In the genomic region with DNA sequence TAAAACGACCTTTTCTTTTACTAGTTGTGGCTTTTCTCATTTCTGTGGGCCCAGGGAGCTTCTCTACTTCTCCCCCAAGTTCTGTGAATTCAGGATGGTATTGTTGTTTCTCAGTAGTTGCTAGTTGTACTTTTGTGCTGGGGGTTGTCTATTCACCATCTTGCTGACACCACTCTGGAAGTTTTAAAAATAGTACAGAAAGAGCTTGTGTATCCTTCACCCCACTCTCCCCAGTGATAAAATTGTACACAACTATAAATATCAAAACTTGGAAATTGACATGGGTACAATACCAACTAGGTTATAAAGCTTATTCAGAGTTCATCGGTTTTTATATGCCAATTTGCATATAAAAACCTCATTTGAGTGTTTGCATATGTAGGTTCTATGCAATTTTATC, we compare ENCODE assay signal across 27 cellular contexts. TPM values are rescaled to one million over a fixed set of nuclear protein-coding genes. Genes with fewer than 3 reads are reported as not detected.
"Had no signal": no experiment of that assay in that cellular context is flagged by ENCODE, and none has a peak within 500 bp of the region (broad histone marks: within the 10 kb centered on the region; RNA-seq: fewer than 3 reads in every experiment).

No MANE protein-coding gene starts in this region.

- H3K4me3 ChIP-seq: ovary, psoas muscle, right lobe of liver, sigmoid colon, stomach, thoracic aorta, thyroid gland, tibial nerve, upper lobe of left lung, vagina had no signal

- H3K4me1 ChIP-seq: parathyroid adenoma, right lobe of liver, sigmoid colon, stomach, thyroid gland, tibial nerve, vagina had no signal

- H2AFZ ChIP-seq: parathyroid adenoma had no signal

- H3K27ac ChIP-seq: ovary, parathyroid adenoma, psoas muscle, right lobe of liver, sigmoid colon, stomach, thoracic aorta, thyroid gland, tibial nerve, upper lobe of left lung, vagina had no signal

- H3K27me3 Mint-ChIP-seq: stimulated activated naive CD8-positive, alpha-beta T cell treated with anti-CD3 and anti-CD28 coated beads, Interleukin-15, Interleukin-2, amounts not matched to agents 100 ng/mL and 50 ng/mL, for 24 hours had no signal

- H3K36me3 Mint-ChIP-seq: stimulated activated effector memory CD8-positive, alpha-beta T cell treated with anti-CD3 and anti-CD28 coated beads, Interleukin-12 subunit alpha, Interleukin-12 subunit beta, amount 100 ng/mL, for 72 hours; stimulated activated naive B cell treated with anti-CD40 and anti-IgM and Interleukin-4, amounts not matched to agents 10 μg/mL and 1 μg/mL and 100 μg/mL, for 72 hours had no signal

- H3K9me3 ChIP-seq: ovary, psoas muscle, right lobe of liver, sigmoid colon, stomach, thoracic aorta, thyroid gland, tibial nerve, upper lobe of left lung, vagina had no signal

- H3K36me3 ChIP-seq: ovary, right lobe of liver, sigmoid colon, stomach, thoracic aorta, thyroid gland, tibial nerve, upper lobe of left lung, vagina had no signal

- H3K9me3 Mint-ChIP-seq: natural killer cell treated with Interleukin-12 subunit alpha and Interleukin-12 subunit beta and Interleukin-15 and Interleukin-18, amount 100 ng/mL, for 72 hours; nephron progenitor cell; neural crest cell; stimulated activated naive B cell treated with anti-CD40 and anti-IgM and Interleukin-4, amounts not matched to agents 10 μg/mL and 1 μg/mL and 100 μg/mL, for 72 hours; stimulated activated naive CD8-positive, alpha-beta T cell treated with anti-CD3 and anti-CD28 coated beads, Interleukin-15, Interleukin-2, amounts not matched to agents 100 ng/mL and 50 ng/mL, for 24 hours had no signal

- H3K27ac Mint-ChIP-seq: naive thymus-derived CD8-positive, alpha-beta T cell; natural killer cell treated with Interleukin-12 subunit alpha and Interleukin-12 subunit beta and Interleukin-15 and Interleukin-18, amount 100 ng/mL, for 72 hours; nephron progenitor cell; progenitor cell of endocrine pancreas; stimulated activated effector memory CD8-positive, alpha-beta T cell treated with anti-CD3 and anti-CD28 coated beads, Interleukin-12 subunit alpha, Interleukin-12 subunit beta, amount 100 ng/mL, for 72 hours; stimulated activated naive B cell treated with anti-CD40 and anti-IgM and Interleukin-4, amounts not matched to agents 10 μg/mL and 1 μg/mL and 100 μg/mL, for 72 hours; stimulated activated naive CD8-positive, alpha-beta T cell treated with anti-CD3 and anti-CD28 coated beads, Interleukin-15, Interleukin-2, amounts not matched to agents 100 ng/mL and 50 ng/mL, for 24 hours had no signal

- H3K4me1 Mint-ChIP-seq: nephron progenitor cell; neural crest cell; stimulated activated naive B cell treated with anti-CD40 and anti-IgM and Interleukin-4, amounts not matched to agents 10 μg/mL and 1 μg/mL and 100 μg/mL, for 72 hours had no signal

- H3K79me2 ChIP-seq: parathyroid adenoma had no signal

- H3K4me3 Mint-ChIP-seq: naive thymus-derived CD8-positive, alpha-beta T cell; natural killer cell treated with Interleukin-12 subunit alpha and Interleukin-12 subunit beta and Interleukin-15 and Interleukin-18, amount 100 ng/mL, for 72 hours; nephron progenitor cell; neural crest cell; stimulated activated effector memory CD8-positive, alpha-beta T cell treated with anti-CD3 and anti-CD28 coated beads, Interleukin-12 subunit alpha, Interleukin-12 subunit beta, amount 100 ng/mL, for 72 hours; stimulated activated naive B cell treated with anti-CD40 and anti-IgM and Interleukin-4, amounts not matched to agents 10 μg/mL and 1 μg/mL and 100 μg/mL, for 72 hours; stimulated activated naive CD8-positive, alpha-beta T cell treated with anti-CD3 and anti-CD28 coated beads, Interleukin-15, Interleukin-2, amounts not matched to agents 100 ng/mL and 50 ng/mL, for 24 hours had no signal

- H3K27me3 ChIP-seq: ovary, right lobe of liver, sigmoid colon, stomach, thyroid gland, tibial nerve, upper lobe of left lung, vagina had no signal

- DNase-seq: naive thymus-derived CD8-positive, alpha-beta T cell; nephron progenitor cell; occipital lobe; ovary; posterior cingulate gyrus; psoas muscle; right lobe of liver; sigmoid colon; small intestine; stimulated activated CD4-positive, alpha-beta T cell treated with anti-CD3 and anti-CD28 coated beads, Interleukin-15, amount 100 ng/mL, for 24 hours; stimulated activated CD4-positive, alpha-beta T cell treated with anti-CD3 and anti-CD28 coated beads, Interleukin-2, amount 100 ng/mL, for 24 hours; stimulated activated CD4-positive, alpha-beta T cell treated with anti-CD3 and anti-CD28 coated beads, Interleukin-2, amount 100 ng/mL, for 48 hours; stimulated activated CD4-positive, alpha-beta T cell treated with anti-CD3 and anti-CD28 coated beads, Interleukin-4, amount 100 ng/mL, for 24 hours; stimulated activated naive B cell treated with anti-CD40 and anti-IgM and Interleukin-4, amounts not matched to agents 10 μg/mL and 1 μg/mL and 100 μg/mL, for 72 hours; stimulated activated naive CD4-positive, alpha-beta T cell treated with Interleukin-2 at 50 U/mL for 16 hours; stomach; thyroid gland; upper lobe of left lung had no signal

- ATAC-seq: naive thymus-derived CD8-positive, alpha-beta T cell; natural killer cell treated with Interleukin-12 subunit alpha and Interleukin-12 subunit beta and Interleukin-15 and Interleukin-18, amount 100 ng/mL, for 72 hours; psoas muscle; right lobe of liver; stimulated activated effector memory CD8-positive, alpha-beta T cell treated with anti-CD3 and anti-CD28 coated beads, Interleukin-12 subunit alpha, Interleukin-12 subunit beta, amount 100 ng/mL, for 72 hours; stimulated activated naive B cell treated with anti-CD40 and anti-IgM and Interleukin-4, amounts not matched to agents 10 μg/mL and 1 μg/mL and 100 μg/mL, for 72 hours had no signal

- H3K9ac ChIP-seq: parathyroid adenoma had no signal

RNA-seq across cellular contexts. Expression of a gene that starts 45.3 kb away (rescaled TPM):
- total RNA-seq: natural killer cell treated with Interleukin-12 subunit alpha and Interleukin-12 subunit beta and Interleukin-15 and Interleukin-18, amount 100 ng/mL, for 72 hours had no signal
- polyA plus RNA-seq: naive thymus-derived CD8-positive, alpha-beta T cell had no signal
